22 cellular contexts compared by ENCODE assay signal in the genomic region with DNA sequence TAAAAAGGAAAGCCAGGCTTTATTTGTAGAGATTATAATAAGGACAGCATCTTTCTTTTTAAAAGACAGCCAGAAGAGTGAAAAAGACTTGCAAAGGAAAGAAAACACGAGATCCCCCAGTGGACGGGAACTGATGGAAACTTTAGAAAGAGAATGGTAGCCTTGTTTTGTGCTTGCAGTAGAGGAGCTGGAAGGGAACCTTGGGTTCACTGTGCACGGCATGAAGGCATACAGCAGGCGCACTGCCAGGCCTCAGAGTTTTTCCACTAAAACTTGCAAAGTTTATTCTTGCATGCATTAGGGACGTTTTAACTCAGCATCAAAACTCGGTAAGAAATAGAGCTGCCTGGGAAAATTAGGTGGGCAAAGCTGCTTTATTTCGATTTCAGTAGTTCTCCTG.
"Had no signal": no experiment of that assay in that cellular context is flagged by ENCODE, and none has a peak within 500 bp of the region (broad histone marks: within the 10 kb centered on the region; RNA-seq: fewer than 3 reads in every experiment).

No MANE protein-coding gene starts in this region.

- H3K27me3 Mint-ChIP-seq: activated B cell treated with CpG ODN at 0.5 μM for 24 hours; activated CD4-positive, alpha-beta T cell treated with anti-CD3 and anti-CD28 coated beads, Interleukin-2, amount 10 ng/mL, durations not matched to agents 24 days and 14 days; activated CD8-positive, alpha-beta memory T cell treated with anti-CD3 and anti-CD28 coated beads, Interleukin-2, amount 10 ng/mL, durations not matched to agents 7 days and 5 days; activated naive CD8-positive, alpha-beta T cell; activated T-cell treated with anti-CD3 and anti-CD28 coated beads, Interleukin-2, amount 50 U/mL, for 24 hours; IgD-negative memory B cell had no signal

- ATAC-seq: activated CD8-positive, alpha-beta memory T cell treated with anti-CD3 and anti-CD28 coated beads, Interleukin-2, amount 10 ng/mL, durations not matched to agents 7 days and 5 days; PC-3 had no signal

- H3K27me3 ChIP-seq: breast epithelium had no signal

- H3K36me3 ChIP-seq: breast epithelium had no signal

- H3K4me1 ChIP-seq: breast epithelium had no signal

- H3K36me3 Mint-ChIP-seq: activated CD8-positive, alpha-beta memory T cell treated with anti-CD3 and anti-CD28 coated beads, Interleukin-2, amount 10 ng/mL, durations not matched to agents 7 days and 5 days; activated naive CD8-positive, alpha-beta T cell; IgD-negative memory B cell had no signal

- H3K9me3 ChIP-seq: breast epithelium had no signal

- H3K4me1 Mint-ChIP-seq: activated B cell treated with CpG ODN at 0.5 μM for 24 hours; activated CD4-positive, alpha-beta T cell treated with anti-CD3 and anti-CD28 coated beads, Interleukin-2, amount 10 ng/mL, durations not matched to agents 24 days and 14 days; activated CD8-positive, alpha-beta memory T cell treated with anti-CD3 and anti-CD28 coated beads, Interleukin-2, amount 10 ng/mL, durations not matched to agents 7 days and 5 days; IgD-negative memory B cell had no signal

- H3K27ac Mint-ChIP-seq: activated B cell treated with CpG ODN at 0.5 μM for 24 hours; activated CD4-positive, alpha-beta T cell treated with anti-CD3 and anti-CD28 coated beads, Interleukin-2, amount 10 ng/mL, durations not matched to agents 24 days and 14 days; activated CD8-positive, alpha-beta memory T cell treated with anti-CD3 and anti-CD28 coated beads, Interleukin-2, amount 10 ng/mL, durations not matched to agents 7 days and 5 days; activated naive CD4-positive, alpha-beta T cell treated with anti-CD3 and anti-CD28 coated beads for 36 hours; activated naive CD8-positive, alpha-beta T cell; activated T-cell treated with anti-CD3 and anti-CD28 coated beads, Interleukin-2, amount 50 U/mL, for 24 hours; IgD-negative memory B cell had no signal

- H3K4me3 Mint-ChIP-seq: activated B cell treated with CpG ODN at 0.5 μM for 24 hours; activated CD4-positive, alpha-beta T cell treated with anti-CD3 and anti-CD28 coated beads, Interleukin-2, amount 10 ng/mL, durations not matched to agents 24 days and 14 days; activated CD8-positive, alpha-beta memory T cell treated with anti-CD3 and anti-CD28 coated beads, Interleukin-2, amount 10 ng/mL, durations not matched to agents 7 days and 5 days; activated naive CD4-positive, alpha-beta T cell treated with anti-CD3 and anti-CD28 coated beads for 36 hours; activated naive CD8-positive, alpha-beta T cell; activated T-cell treated with anti-CD3 and anti-CD28 coated beads, Interleukin-2, amount 50 U/mL, for 24 hours; IgD-negative memory B cell had no signal

- DNase-seq: activated B cell treated with CpG ODN at 0.5 μM for 24 hours; activated CD4-positive, alpha-beta T cell treated with anti-CD3 and anti-CD28 coated beads for 1 hour; activated CD4-positive, alpha-beta T cell treated with anti-CD3 and anti-CD28 coated beads, Interleukin-2, amount 10 ng/mL, durations not matched to agents 24 days and 14 days; activated CD4-positive, alpha-beta T cell treated with anti-CD3 and anti-CD28 coated beads, Interleukin-2, amount 50 U/mL, for 48 hours; activated CD8-positive, alpha-beta memory T cell treated with anti-CD3 and anti-CD28 coated beads, Interleukin-2, amount 10 ng/mL, durations not matched to agents 7 days and 5 days; activated effector memory CD4-positive, alpha-beta T cell treated with anti-CD3 and anti-CD28 coated beads, Interleukin-2, amount 50 U/mL, for 16 hours; activated naive CD4-positive, alpha-beta T cell treated with anti-CD3 and anti-CD28 coated beads for 36 hours; activated T-cell treated with anti-CD3 and anti-CD28 coated beads, Interleukin-2, amount 50 U/mL, for 24 hours; central memory CD4-positive, alpha-beta T cell; KG1; NCI-H1048; NCI-H146; NCI-H2029; NCI-H2107; NCI-H446; PC-3; SHP77 treated with DMSO at 0.1 percent for 48 hours; T-helper 2 cell; T1000 had no signal

- H3K9me3 Mint-ChIP-seq: activated CD4-positive, alpha-beta T cell treated with anti-CD3 and anti-CD28 coated beads, Interleukin-2, amount 10 ng/mL, durations not matched to agents 24 days and 14 days; activated naive CD4-positive, alpha-beta T cell treated with anti-CD3 and anti-CD28 coated beads for 36 hours had no signal

- H3K4me3 ChIP-seq: breast epithelium had no signal
